In the genomic region with DNA sequence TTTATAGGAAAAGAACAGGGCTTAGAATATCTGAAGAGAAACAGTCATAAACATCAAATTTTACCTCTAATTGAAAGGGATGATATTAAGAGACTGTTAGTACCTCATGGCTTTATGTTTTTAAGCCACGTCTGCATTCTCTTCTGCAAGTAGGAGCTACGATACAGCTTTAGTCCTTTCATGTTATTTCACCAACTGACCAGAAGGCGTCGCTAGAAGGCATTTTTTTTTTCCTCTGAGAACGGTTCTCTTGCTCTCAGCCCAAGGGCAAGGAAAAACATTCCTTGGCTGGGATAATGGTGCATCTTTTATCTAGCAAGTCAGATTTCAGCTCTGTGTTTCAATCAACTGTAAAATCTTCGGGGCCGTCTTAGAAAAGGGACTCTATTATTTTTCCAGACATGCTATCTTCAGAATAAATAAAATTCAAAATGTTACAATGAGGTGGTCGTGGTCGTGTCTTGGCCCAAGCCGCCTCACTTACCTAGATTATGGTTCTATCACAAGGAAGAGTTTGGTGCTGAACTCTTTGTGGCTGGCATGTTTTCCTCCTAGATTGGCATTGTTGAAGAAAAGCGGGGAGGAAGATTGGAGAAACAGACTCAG, we compare ENCODE assay signal across 8 cellular contexts. TPM values are rescaled to one million over a fixed set of nuclear protein-coding genes. Genes with fewer than 3 reads are reported as not detected.
DNase-seq lines count a peak whose midpoint lies in the region; ATAC-seq and TF ChIP-seq lines count a peak whose summit lies in the region.

No MANE protein-coding gene starts in this region.

- intact Hi-C loops in PC-3 (cut with micrococcal nuclease): no loop called here
- intact Hi-C loops in body of pancreas (cut with DNase I): no loop called here

- H3K36me3 ChIP-seq in DOHH2 (ENCODE audit: control insufficient read depth, low read length) (no peaks in the 10 kb centered on the region), PC-3 (ENCODE audit: low read depth, low read length) (no peaks in the 10 kb centered on the region), body of pancreas (replicated peaks in 1 of 2; ENCODE audit: insufficient read depth in 1 of 2, low read depth in 2 of 2) (no peaks in the 10 kb centered on the region)

- H3K4me2 ChIP-seq in DOHH2 (ENCODE audit: low read length) (peak overlapping the region; percentile 44), PC-3 (ENCODE audit: low read length) (peak overlapping the region; percentile 88)

- CTCF ChIA-PET in PC-3 (lab: Charles Lee): interaction anchor here (0.6 to 1.5 kb wide), 6 partner anchors 17 to 1550 kb away, joined by 3 to 15 read pairs (median 4); no protein-coding TSS in a partner anchor

- H3K4me1 ChIP-seq in DOHH2 (ENCODE audit: control insufficient read depth, low read length): 0 out of 2 replicates have a peak, but pooled peaks cover 4% of the 10 kb centered on the region
- H3K4me1 ChIP-seq in PC-3 (ENCODE audit: insufficient read depth, low read length): peaks cover 14% of the 10 kb centered on the region
- H3K4me1 ChIP-seq in body of pancreas: no peaks in the 10 kb centered on the region

- TF ChIP-seq POLR2A in body of pancreas (IDR thresholded peaks at IDR 0.05): no peak

- no peaks in the 10 kb centered on the region for H3F3A ChIP-seq in DOHH2 (ENCODE audit: control insufficient read depth, insufficient read depth)
- no peaks in the 10 kb centered on the region for H3F3A ChIP-seq in PC-3 (ENCODE audit: low read length, unreplicated experiment)

- H3K9me2 ChIP-seq in DOHH2 (replicated peaks; ENCODE audit: control insufficient read depth, low read length) (no peaks in the 10 kb centered on the region), PC-3 (replicated peaks; ENCODE audit: low read length) (no peaks in the 10 kb centered on the region)

- no peaks in the 10 kb centered on the region for H3K36me3 Mint-ChIP-seq in stimulated activated effector memory CD8-positive, alpha-beta T cell treated with anti-CD3 and anti-CD28 coated beads, Interleukin-12 subunit alpha, Interleukin-12 subunit beta, amount 100 ng/mL, for 72 hours

- H3K4me3 ChIP-seq in DOHH2 (ENCODE audit: low read length): no peak overlapping the region
- no peak overlapping the region for H3K4me3 ChIP-seq in Jurkat, Clone E6-1 (ENCODE audit: low read length)
- H3K4me3 ChIP-seq in PC-3 (ENCODE audit: low read length): peak overlapping the region; percentile 65
- no peak overlapping the region for H3K4me3 ChIP-seq in body of pancreas

- peak; percentile 49 for DNase-seq in Jurkat, Clone E6-1 (ENCODE audit: low read depth, low spot score)
- DNase-seq in PC-3: peak; percentile 76
- peak; percentile 26 to 48 (median 34) for DNase-seq in body of pancreas
- DNase-seq in inferior parietal cortex (ENCODE audit: extremely low spot score): peak; percentile 93
- DNase-seq in stimulated activated effector memory CD8-positive, alpha-beta T cell treated with anti-CD3 and anti-CD28 coated beads, Interleukin-12 subunit alpha, Interleukin-12 subunit beta, amount 100 ng/mL, for 72 hours (ENCODE audit: low spot score in 2 of 2): no peak

- H2AFZ ChIP-seq in PC-3 (ENCODE audit: low read length): peak overlapping the region; percentile 91

- H3K9ac ChIP-seq in PC-3 (ENCODE audit: low read length): peak overlapping the region; percentile 43

- peaks cover 31% of the 10 kb centered on the region for H3K4me1 Mint-ChIP-seq in stimulated activated effector memory CD8-positive, alpha-beta T cell treated with anti-CD3 and anti-CD28 coated beads, Interleukin-12 subunit alpha, Interleukin-12 subunit beta, amount 100 ng/mL, for 72 hours

- no TSS peak for BruUV-seq in PC-3 (replicated peaks; lab: Mats Ljungman, UMichigan)

- H3K27ac Mint-ChIP-seq in stimulated activated effector memory CD8-positive, alpha-beta T cell treated with anti-CD3 and anti-CD28 coated beads, Interleukin-12 subunit alpha, Interleukin-12 subunit beta, amount 100 ng/mL, for 72 hours: peak overlapping the region; percentile 13

- H3K9me3 ChIP-seq in DOHH2 (ENCODE audit: control insufficient read depth, insufficient read depth, low read length): no peaks in the 10 kb centered on the region
- H3K9me3 ChIP-seq in PC-3 (ENCODE audit: low read length): no peaks in the 10 kb centered on the region
- no peaks in the 10 kb centered on the region for H3K9me3 ChIP-seq in body of pancreas

- no peaks in the 10 kb centered on the region for H3K9me3 Mint-ChIP-seq in stimulated activated effector memory CD8-positive, alpha-beta T cell treated with anti-CD3 and anti-CD28 coated beads, Interleukin-12 subunit alpha, Interleukin-12 subunit beta, amount 100 ng/mL, for 72 hours

- no peaks in the 10 kb centered on the region for H3K79me2 ChIP-seq in DOHH2 (ENCODE audit: control insufficient read depth, low read length)
- H3K79me2 ChIP-seq in PC-3 (ENCODE audit: low read length): no peaks in the 10 kb centered on the region

- H3K27ac ChIP-seq in 22Rv1 (no peak overlapping the region), DOHH2 (ENCODE audit: low read depth, low read length) (no peak overlapping the region), PC-3 (ENCODE audit: low read length) (no peak overlapping the region), body of pancreas (no peak overlapping the region)

- peak overlapping the region; percentile 53 for H3K4me3 Mint-ChIP-seq in stimulated activated effector memory CD8-positive, alpha-beta T cell treated with anti-CD3 and anti-CD28 coated beads, Interleukin-12 subunit alpha, Interleukin-12 subunit beta, amount 100 ng/mL, for 72 hours

- 33 to 34% methylated on average over 11 of the region's 11 CpGs for WGBS in body of pancreas, 2 donors

- H4K20me1 ChIP-seq in DOHH2 (ENCODE audit: control insufficient read depth, insufficient read depth, low read depth, low read length) (no peaks in the 10 kb centered on the region), PC-3 (ENCODE audit: low read length) (no peaks in the 10 kb centered on the region)

- POLR2A ChIA-PET in PC-3 (lab: Charles Lee; ENCODE audit: unreplicated experiment): interaction anchor here (0.6 kb wide), 1 partner anchor 15 kb away, joined by 3 read pairs; no protein-coding TSS in a partner anchor

- TF ChIP-seq CTCF in 22Rv1 (IDR thresholded peaks at IDR 0.05) (peak; percentile 88), DOHH2 (IDR thresholded peaks at IDR 0.05; ENCODE audit: low read depth, low read length, poor library complexity, severe bottlenecking) (peak; percentile 76), PC-3 (conservative IDR thresholded peaks at IDR 0.05; ENCODE audit: low read depth, low read length) (peak; percentile 62), body of pancreas (IDR thresholded peaks at IDR 0.05) (peak; percentile 35 to 71 (median 66))

- peaks cover 21% of the 10 kb centered on the region for H3K27me3 ChIP-seq in DOHH2 (ENCODE audit: control insufficient read depth, low read length)
- no peaks in the 10 kb centered on the region for H3K27me3 ChIP-seq in PC-3 (ENCODE audit: low read length)
- H3K27me3 ChIP-seq in body of pancreas: no peaks in the 10 kb centered on the region

- peak; percentile 79 for ATAC-seq in PC-3
- ATAC-seq in body of pancreas: peak; percentile 74
- peak; percentile 65 for ATAC-seq in stimulated activated effector memory CD8-positive, alpha-beta T cell treated with anti-CD3 and anti-CD28 coated beads, Interleukin-12 subunit alpha, Interleukin-12 subunit beta, amount 100 ng/mL, for 72 hours
- ATAC-seq in HG03342 (IDR thresholded peaks at IDR 0.05; ENCODE audit: unreplicated experiment): no peak

RNA-seq across cellular contexts. Expression of a gene that starts 41.6 kb away (rescaled TPM):
- polyA plus RNA-seq in Jurkat, Clone E6-1 (2012; ENCODE audit: insufficient read depth, insufficient read length): not detected
- total RNA-seq in PC-3 (2014; rRNA removed) (not detected in 2 replicates), body of pancreas (not detected)

Comparison
In these comparisons a context has a peak if more than half of its experiments do, and no peak if none do; other contexts are left out.
1. DNase-seq: peak in Jurkat, Clone E6-1 (single experiment), PC-3 (single experiment), body of pancreas (4 of 4) and inferior parietal cortex (single experiment); none in stimulated activated effector memory CD8-positive, alpha-beta T cell treated with anti-CD3 and anti-CD28 coated beads, Interleukin-12 subunit alpha, Interleukin-12 subunit beta, amount 100 ng/mL, for 72 hours (0 of 2).
2. Peak in every context shown above with its lines, with median percentiles within 50 percentile points of each other: CTCF ChIP-seq.